ENCODE assay signal across 7 cellular contexts in genomic region chr16:56931253-56931768, GRCh38. TPM values are rescaled to one million over a fixed set of nuclear protein-coding genes. Genes with fewer than 3 reads are reported as not detected.
DNase-seq lines count a peak whose midpoint lies in the region; ATAC-seq and TF ChIP-seq lines count a peak whose summit lies in the region.

No MANE protein-coding gene starts in this region.

- ATAC-seq in GM18505 (IDR thresholded peaks at IDR 0.05; ENCODE audit: unreplicated experiment) (peak; percentile 43), GM21825 (IDR thresholded peaks at IDR 0.05; ENCODE audit: unreplicated experiment) (peak; percentile 35), left colon (peak; percentile 64), thoracic aorta (ENCODE audit: insufficient number of reproducible peaks, low FRiP score, low read depth) (no peak)

- no peaks in the 10 kb centered on the region for H3K9me2 ChIP-seq in Karpas-422 (replicated peaks; ENCODE audit: insufficient read depth, low read length)

- H3K9ac ChIP-seq in Karpas-422 (ENCODE audit: low read length): peak overlapping the region; percentile 87

- H3K4me1 ChIP-seq in Karpas-422 (ENCODE audit: low read length) (peaks cover 58% of the 10 kb centered on the region), thoracic aorta (ENCODE audit: control insufficient read depth in 1 of 2, low read depth in 2 of 2) (peaks cover 12 to 35% of the 10 kb centered on the region in 2 donors)

- in situ Hi-C loops in astrocyte of the cerebellum (cut with HindIII; ENCODE audit: low sequenced_read_pairs): loop anchor here (5.0 kb wide), 1 partner anchor 64 kb away; the partner anchor contains the start of gene SLC12A3

- H3K36me3 ChIP-seq in Karpas-422 (ENCODE audit: insufficient read depth, low read length): peaks cover 28% of the 10 kb centered on the region
- H3K36me3 ChIP-seq in thoracic aorta: no peaks in the 10 kb centered on the region

- peaks cover 28% of the 10 kb centered on the region; the same call in 1 of the 2 replicates for H4K20me1 ChIP-seq in Karpas-422 (ENCODE audit: insufficient read depth, low read depth, low read length)

- intact Hi-C loops in left colon (cut with DNase I, micrococcal nuclease): no loop called here

- H2AFZ ChIP-seq in Karpas-422 (ENCODE audit: low read length): 0 out of 2 replicates have a peak overlapping the region, but pooled peaks have one; percentile 82

- H3K4me2 ChIP-seq in Karpas-422 (ENCODE audit: low read depth, low read length, poor library complexity, severe bottlenecking): peak overlapping the region; percentile 90

- H3K27ac ChIP-seq in Karpas-422 (ENCODE audit: low read length) (peak overlapping the region; percentile 91), thoracic aorta (peak overlapping the region; percentile 88 to 99)

- TF ChIP-seq POLR2A in GM18505 (IDR thresholded peaks at IDR 0.05; ENCODE audit: borderline replicate concordance, extremely low read depth, insufficient read depth, insufficient read length): no peak

- H3K79me2 ChIP-seq in Karpas-422 (ENCODE audit: low read length): peaks cover 43% of the 10 kb centered on the region

- H3K4me3 ChIP-seq in Karpas-422 (ENCODE audit: low read length) (peak overlapping the region; percentile 92), astrocyte of the cerebellum (ENCODE audit: low read depth, low read length) (peak overlapping the region; percentile 99), thoracic aorta (peak overlapping the region; percentile 87)

- H3K9me3 ChIP-seq in Karpas-422 (ENCODE audit: low read length): no peaks in the 10 kb centered on the region
- H3K9me3 ChIP-seq in thoracic aorta: no peaks in the 10 kb centered on the region

- H3K27me3 ChIP-seq in Karpas-422 (ENCODE audit: low read length) (no peaks in the 10 kb centered on the region), thoracic aorta (replicated peaks; ENCODE audit: insufficient read depth) (no peaks in the 10 kb centered on the region)

- TF ChIP-seq CTCF in astrocyte of the cerebellum (IDR thresholded peaks at IDR 0.05; ENCODE audit: low read depth, low read length, missing control alignments) (no peak), thoracic aorta (IDR thresholded peaks at IDR 0.05) (no peak)

- DNase-seq in Karpas-422 (peak; percentile 93), astrocyte of the cerebellum (ENCODE audit: low read depth) (no peak), left colon (peak; percentile 80 to 85), thoracic aorta (ENCODE audit: low spot score) (no peak), HK-2 (ENCODE audit: unreplicated experiment) (no peak)

RNA-seq across cellular contexts. Expression of gene HERPUD1, which starts 0.6 kb away (rescaled TPM):
- total RNA-seq in Karpas-422 (2014; rRNA removed; shearing (Covaris generic); ENCODE audit: low replicate concordance): 98.1 and 112 TPM in 2 replicates
- total RNA-seq in left colon: 100 to 1,000 TPM; 156 to 184 TPM
- 100 to 1,000 TPM; 220 to 232 TPM for total RNA-seq in thoracic aorta

RNA-seq across cellular contexts. Expression of gene CETP, which starts 30.4 kb away (rescaled TPM):
- 0.32 and 0.48 TPM in 2 replicates for total RNA-seq in Karpas-422 (2014; rRNA removed; shearing (Covaris generic); ENCODE audit: low replicate concordance)
- total RNA-seq in left colon (under 1 TPM in 1 of 2 donors, not detected in 1; 0.28 TPM), thoracic aorta (not detected)

RNA-seq across cellular contexts. Expression of gene NLRC5, which starts 58.0 kb away (rescaled TPM):
- 103 and 116 TPM in 2 replicates for total RNA-seq in Karpas-422 (2014; rRNA removed; shearing (Covaris generic); ENCODE audit: low replicate concordance)
- total RNA-seq in left colon: 100 to 1,000 TPM in 1 of 2 donors, 10 to 100 TPM in 1; 57.7 to 125 TPM
- 10 to 100 TPM; 51.0 to 54.4 TPM for total RNA-seq in thoracic aorta

Comparison
In these comparisons a context has a peak if more than half of its experiments do, and no peak if none do; other contexts are left out.
1. DNase-seq: peak in Karpas-422 (single experiment) and left colon (2 of 2); none in astrocyte of the cerebellum (single experiment), thoracic aorta (single experiment) and HK-2 (single experiment).
2. Peak in every context shown above with its lines, with median percentiles within 50 percentile points of each other: H3K4me3 ChIP-seq.